8 cellular contexts compared by ENCODE assay signal in the genomic region with DNA sequence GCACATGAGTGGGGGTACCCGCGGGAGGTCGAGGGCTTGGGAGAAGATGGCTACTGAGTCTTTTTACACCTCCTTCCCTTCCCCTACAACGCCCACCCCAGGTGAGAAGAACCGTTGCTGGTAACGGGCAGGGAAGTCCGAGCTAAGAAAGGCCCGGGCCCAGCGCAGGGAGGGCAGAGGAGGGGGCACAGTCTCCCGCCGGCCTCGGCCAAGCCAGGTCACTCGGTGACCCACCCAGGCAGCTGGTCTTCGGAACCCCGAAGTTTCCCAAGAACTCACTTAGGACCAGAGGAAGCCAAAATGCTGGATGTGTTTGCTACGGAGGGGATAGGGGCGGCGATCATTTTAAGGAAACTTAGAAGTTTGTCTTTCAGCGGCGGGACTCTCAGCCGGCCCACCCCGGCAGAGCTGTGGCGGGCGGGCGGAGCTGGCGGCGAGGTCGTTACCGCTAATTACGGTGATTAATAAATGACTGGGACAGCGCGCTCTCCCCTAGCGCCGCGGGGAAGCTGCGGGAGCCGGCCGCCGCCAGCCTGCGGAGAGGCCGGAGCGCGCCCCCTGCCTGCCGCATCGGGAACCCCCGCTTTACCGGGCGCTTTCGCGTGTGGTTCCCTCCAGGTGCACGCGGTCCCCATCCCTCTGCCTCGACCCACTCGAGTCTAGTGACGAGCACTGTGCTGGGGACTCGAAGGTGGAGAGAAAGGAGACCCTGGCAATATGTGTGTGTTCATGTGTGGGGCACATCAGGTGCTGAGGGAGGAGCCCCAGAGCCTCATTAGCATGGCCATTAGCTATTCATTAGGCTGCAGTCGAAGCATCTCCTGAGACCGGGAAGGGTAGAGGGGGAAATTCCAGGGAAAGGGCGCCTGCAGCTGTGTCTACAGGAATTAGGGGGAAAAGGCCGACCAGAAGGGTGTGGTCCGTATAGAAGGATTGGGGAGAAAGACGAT. TPM values are rescaled to one million over a fixed set of nuclear protein-coding genes. Genes with fewer than 3 reads are reported as not detected.
A peak's percentile ranks its signal among the peaks of the same experiment; 100 is the strongest.
DNase-seq lines count a peak whose midpoint lies in the region; ATAC-seq and TF ChIP-seq lines count a peak whose summit lies in the region.

No MANE protein-coding gene starts in this region.

- no peaks in the 10 kb centered on the region for H3K9me3 Mint-ChIP-seq in central memory CD8-positive, alpha-beta T cell

- in situ Hi-C loops in Caki2 (cut with HindIII; ENCODE audit: low pct_unique_long_range_greater_than_20kb, low sequenced_read_pairs) = no loop called here

- no peak overlapping the region for H3K4me3 Mint-ChIP-seq in central memory CD8-positive, alpha-beta T cell

- TF ChIP-seq CTCF in VCaP (conservative IDR thresholded peaks at IDR 0.05) = peak; percentile 96

- DNase-seq in Caki2 (ENCODE audit: low read depth) (peak; percentile 20), left lobe of liver (ENCODE audit: low spot score) (no peak), NCI-H748 (lab: John Stamatoyannopoulos, UW; ENCODE audit: unreplicated experiment) (no peak)
- peak in 1 of 2 donors; percentile 40 for DNase-seq in central memory CD8-positive, alpha-beta T cell (ENCODE audit: low spot score in 2 of 2)
- peak; percentile 27 for DNase-seq in stimulated activated CD8-positive, alpha-beta memory T cell treated with anti-CD3 and anti-CD28 coated beads, Interleukin-15, amount 100 ng/mL, for 24 hours (ENCODE audit: low read depth)

- no peak overlapping the region for H3K27ac Mint-ChIP-seq in central memory CD8-positive, alpha-beta T cell (ENCODE audit: low read depth)

- peaks cover 5% of the 10 kb centered on the region for H3K36me3 Mint-ChIP-seq in central memory CD8-positive, alpha-beta T cell (ENCODE audit: insufficient read depth)

- peaks cover 38% of the 10 kb centered on the region for H3K4me1 Mint-ChIP-seq in central memory CD8-positive, alpha-beta T cell

- peaks cover 92% of the 10 kb centered on the region for H3K27me3 Mint-ChIP-seq in central memory CD8-positive, alpha-beta T cell

- no peak overlapping the region for H3K27ac ChIP-seq in VCaP

- ATAC-seq in HG02678 (IDR thresholded peaks at IDR 0.05; ENCODE audit: unreplicated experiment) = peak; percentile 54
- peak; percentile 63 for ATAC-seq in central memory CD8-positive, alpha-beta T cell (replicated peaks; ENCODE audit: extremely low read depth, poor library complexity, severe bottlenecking)
- peak; percentile 70 for ATAC-seq in left lobe of liver
- ATAC-seq in HG02884 (IDR thresholded peaks at IDR 0.05; ENCODE audit: unreplicated experiment) = no peak

RNA-seq across cellular contexts. Expression of gene ROBO3, which starts 0.9 kb away (rescaled TPM):
- total RNA-seq in Caki2 (2014; rRNA removed; shearing (Covaris generic); ENCODE audit: low replicate concordance) = 14.7 and 15.2 TPM in 2 replicates
- total RNA-seq in left lobe of liver = 1.5 TPM

RNA-seq across cellular contexts. Expression of gene ROBO4, which starts 31.5 kb away (rescaled TPM):
- total RNA-seq in Caki2 (2014; rRNA removed; shearing (Covaris generic); ENCODE audit: low replicate concordance) = not detected in 2 replicates
- total RNA-seq in left lobe of liver = 6.3 TPM

RNA-seq across cellular contexts. Expression of gene HEPN1, which starts 52.9 kb away (rescaled TPM):
- not detected in 2 replicates for total RNA-seq in Caki2 (2014; rRNA removed; shearing (Covaris generic); ENCODE audit: low replicate concordance)
- total RNA-seq in left lobe of liver = not detected

Comparison
In these comparisons a context has a peak if more than half of its experiments do, and no peak if none do; other contexts are left out.
1. DNase-seq: peak in Caki2 (single experiment) and stimulated activated CD8-positive, alpha-beta memory T cell treated with anti-CD3 and anti-CD28 coated beads, Interleukin-15, amount 100 ng/mL, for 24 hours (single experiment); none in left lobe of liver (single experiment) and NCI-H748 (single experiment).